In the genomic region with DNA sequence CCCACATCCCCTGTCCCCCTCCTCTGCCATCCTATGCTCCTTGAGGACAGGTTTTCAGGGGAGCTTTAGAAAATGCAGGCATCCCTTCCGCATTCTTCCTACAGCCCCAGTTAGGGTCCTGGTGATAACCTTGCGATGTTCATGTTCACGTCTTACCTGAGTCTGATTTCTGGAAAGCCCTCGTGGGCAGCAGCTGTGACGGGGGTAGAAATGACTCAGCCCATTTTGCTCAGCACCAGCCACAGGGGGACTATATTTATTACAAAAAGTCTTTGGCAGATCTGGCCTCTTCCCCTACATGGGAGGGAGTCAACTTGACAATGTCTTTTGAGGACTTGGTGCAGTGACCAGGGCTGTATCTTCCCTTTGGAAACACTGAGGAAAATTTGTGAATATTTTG, we compare ENCODE assay signal across 19 cellular contexts. TPM values are rescaled to one million over a fixed set of nuclear protein-coding genes. Genes with fewer than 3 reads are reported as not detected.
DNase-seq lines count a peak whose midpoint lies in the region; ATAC-seq lines count a peak whose summit lies in the region.
"Had no signal": no experiment of that assay in that cellular context is flagged by ENCODE, and none has a peak within 500 bp of the region (broad histone marks: within the 10 kb centered on the region; RNA-seq: fewer than 3 reads in every experiment).

No MANE protein-coding gene starts in this region.

- DNase-seq in left ventricle myocardium superior (no peak), Right ventricle myocardium inferior (ENCODE audit: missing footprints) (no peak), immature natural killer cell (no peak), HCEC 1CT (no peak)
- DNase-seq: activated CD4-positive, alpha-beta T cell treated with anti-CD3 and anti-CD28 coated beads, Interleukin-2, amount 10 ng/mL, durations not matched to agents 24 days and 14 days; activated naive CD8-positive, alpha-beta T cell treated with anti-CD3 and anti-CD28 coated beads, Interleukin-2, amount 50 U/mL, for 24 hours; activated T-cell treated with anti-CD3 and anti-CD28 coated beads, Interleukin-2, amount 50 U/mL, for 48 hours; foreskin melanocyte; GM23248; NCI-H2107; NK-92 treated with Interleukin-12 subunit alpha and Interleukin-12 subunit beta, amount 100 ng/mL, for 24 hours; SIG-M5 had no signal

- peaks cover 2 to 30% (median 5%) of the 10 kb centered on the region in 3 donors for H3K27me3 Mint-ChIP-seq in immature natural killer cell (ENCODE audit: low read depth in 3 of 3)

- ATAC-seq in left ventricle myocardium superior (peak; percentile 32), Right ventricle myocardium inferior (no peak), HG02678 (IDR thresholded peaks at IDR 0.05; ENCODE audit: unreplicated experiment) (peak; percentile 56), HG03520 (IDR thresholded peaks at IDR 0.05; ENCODE audit: unreplicated experiment) (peak; percentile 78), HG03159 (IDR thresholded peaks at IDR 0.05; ENCODE audit: unreplicated experiment) (no peak), GM21515 (IDR thresholded peaks at IDR 0.05; ENCODE audit: unreplicated experiment) (no peak)
- ATAC-seq: A549; activated naive CD8-positive, alpha-beta T cell treated with anti-CD3 and anti-CD28 coated beads, Interleukin-2, amount 50 U/mL, for 24 hours; stimulated activated effector memory CD8-positive, alpha-beta T cell treated with anti-CD3 and anti-CD28 coated beads, Interleukin-12 subunit alpha, Interleukin-12 subunit beta, amount 100 ng/mL, for 72 hours had no signal

- H3K4me3 Mint-ChIP-seq in immature natural killer cell: no peak overlapping the region
- H3K4me3 Mint-ChIP-seq: activated CD4-positive, alpha-beta T cell treated with anti-CD3 and anti-CD28 coated beads, Interleukin-2, amount 10 ng/mL, durations not matched to agents 24 days and 14 days; activated naive CD8-positive, alpha-beta T cell treated with anti-CD3 and anti-CD28 coated beads, Interleukin-2, amount 50 U/mL, for 24 hours; stimulated activated effector memory CD8-positive, alpha-beta T cell treated with anti-CD3 and anti-CD28 coated beads, Interleukin-12 subunit alpha, Interleukin-12 subunit beta, amount 100 ng/mL, for 72 hours had no signal

- H3K36me3 Mint-ChIP-seq in immature natural killer cell: no peaks in the 10 kb centered on the region
- H3K36me3 Mint-ChIP-seq: stimulated activated effector memory CD8-positive, alpha-beta T cell treated with anti-CD3 and anti-CD28 coated beads, Interleukin-12 subunit alpha, Interleukin-12 subunit beta, amount 100 ng/mL, for 72 hours had no signal

- intact Hi-C loops in left ventricle myocardium superior (cut with micrococcal nuclease): no loop called here
- intact Hi-C loops in Right ventricle myocardium inferior (cut with DNase I): no loop called here

- no peaks in the 10 kb centered on the region for H3K9me3 Mint-ChIP-seq in immature natural killer cell
- H3K9me3 Mint-ChIP-seq: activated CD4-positive, alpha-beta T cell treated with anti-CD3 and anti-CD28 coated beads, Interleukin-2, amount 10 ng/mL, durations not matched to agents 24 days and 14 days; activated naive CD8-positive, alpha-beta T cell treated with anti-CD3 and anti-CD28 coated beads, Interleukin-2, amount 50 U/mL, for 24 hours; stimulated activated effector memory CD8-positive, alpha-beta T cell treated with anti-CD3 and anti-CD28 coated beads, Interleukin-12 subunit alpha, Interleukin-12 subunit beta, amount 100 ng/mL, for 72 hours had no signal

- peaks cover 0 to under 1% of the 10 kb centered on the region in 2 donors for H3K4me1 Mint-ChIP-seq in immature natural killer cell
- H3K4me1 Mint-ChIP-seq: activated CD4-positive, alpha-beta T cell treated with anti-CD3 and anti-CD28 coated beads, Interleukin-2, amount 10 ng/mL, durations not matched to agents 24 days and 14 days; activated naive CD8-positive, alpha-beta T cell treated with anti-CD3 and anti-CD28 coated beads, Interleukin-2, amount 50 U/mL, for 24 hours; stimulated activated effector memory CD8-positive, alpha-beta T cell treated with anti-CD3 and anti-CD28 coated beads, Interleukin-12 subunit alpha, Interleukin-12 subunit beta, amount 100 ng/mL, for 72 hours had no signal

- no peak overlapping the region for H3K27ac Mint-ChIP-seq in immature natural killer cell
- H3K27ac Mint-ChIP-seq: activated CD4-positive, alpha-beta T cell treated with anti-CD3 and anti-CD28 coated beads, Interleukin-2, amount 10 ng/mL, durations not matched to agents 24 days and 14 days; activated naive CD8-positive, alpha-beta T cell treated with anti-CD3 and anti-CD28 coated beads, Interleukin-2, amount 50 U/mL, for 24 hours; stimulated activated effector memory CD8-positive, alpha-beta T cell treated with anti-CD3 and anti-CD28 coated beads, Interleukin-12 subunit alpha, Interleukin-12 subunit beta, amount 100 ng/mL, for 72 hours had no signal

RNA-seq across cellular contexts. Expression of a gene that starts 12.3 kb away (rescaled TPM):
- total RNA-seq in left ventricle myocardium superior: 7.6 TPM
- total RNA-seq in Right ventricle myocardium inferior: 9.1 TPM
- polyA plus RNA-seq in immature natural killer cell: not detected
- total RNA-seq: activated CD4-positive, alpha-beta T cell treated with anti-CD3 and anti-CD28 coated beads, Interleukin-2, amount 10 ng/mL, durations not matched to agents 24 days and 14 days; lung microvascular endothelial cell had no signal
- polyA plus RNA-seq: A549 had no signal

Comparison
In these comparisons a context has a peak if more than half of its experiments do, and no peak if none do; other contexts are left out.
1. ATAC-seq: peak in left ventricle myocardium superior (single experiment), HG02678 (single experiment) and HG03520 (single experiment); none in Right ventricle myocardium inferior (single experiment), HG03159 (single experiment) and GM21515 (single experiment).